Comparison of ENCODE assay signal across 18 cellular contexts in the genomic region with DNA sequence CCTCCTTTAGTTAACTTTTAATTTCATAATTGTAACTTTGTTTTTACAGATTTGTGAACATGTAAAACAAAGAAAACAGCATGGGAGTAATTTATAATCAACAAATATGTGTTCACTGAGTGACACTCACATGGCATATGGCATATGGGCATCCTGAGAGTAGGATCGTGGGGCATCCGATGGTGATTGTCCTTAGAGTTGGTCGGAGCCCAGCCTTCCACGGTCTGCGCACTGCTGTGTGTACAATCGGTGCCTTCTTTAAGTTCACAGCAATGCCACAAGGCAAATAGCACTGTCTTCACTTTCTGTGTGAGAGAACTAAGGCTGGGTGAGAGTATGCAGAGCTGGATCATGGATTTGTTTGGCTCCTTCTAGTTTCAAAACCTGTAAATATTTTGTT. TPM values are rescaled to one million over a fixed set of nuclear protein-coding genes. Genes with fewer than 3 reads are reported as not detected.
"Had no signal": no experiment of that assay in that cellular context is flagged by ENCODE, and none has a peak within 500 bp of the region (broad histone marks: within the 10 kb centered on the region; RNA-seq: fewer than 3 reads in every experiment).

No MANE protein-coding gene starts in this region.

RNA-seq across cellular contexts. Expression of a gene that starts 31.0 kb away (rescaled TPM):
- total RNA-seq: activated naive CD4-positive, alpha-beta T cell treated with anti-CD3 and anti-CD28 coated beads, Interleukin-2, amount 50 U/mL, for 72 hours; activated naive CD8-positive, alpha-beta T cell treated with anti-CD3 and anti-CD28 coated beads for 36 hours; activated naive CD8-positive, alpha-beta T cell treated with anti-CD3 and anti-CD28 coated beads, Interleukin-2, amount 10 ng/mL, durations not matched to agents 7 days and 5 days; activated T-cell treated with anti-CD3 and anti-CD28 coated beads, Interleukin-2, amount 50 U/mL, for 72 hours; activated T-helper 1 cell treated with anti-CD3 and anti-CD28 coated beads, Interleukin-12 subunit alpha, Interleukin-12 subunit beta, Interleukin-2, Interleukin-4 antibody, amounts not matched to agents 30 ng/mL and 10 ng/mL and 1 ng/mL, durations not matched to agents 14 hours and 24 hours and 36 hours; activated T-helper 17 cell treated with anti-CD3 and anti-CD28 coated beads, Interleukin-2, amount 50 U/mL, for 72 hours; activated T-helper 2 cell treated with anti-CD3 and anti-CD28 coated beads, Interferon-gamma antibody, Interleukin-2, Interleukin-4, amounts not matched to agents 10 μg/mL and 5 μg/mL and 100 μg/mL, durations not matched to agents 14 hours and 24 hours and 36 hours; adrenal gland; aorta; ascending aorta; astrocyte; body of pancreas; breast epithelium; bronchial epithelial cell; cardiac muscle cell; cerebellum; chondrocyte had no signal
- polyA plus RNA-seq: adipose tissue, adrenal gland, aorta, cardiac muscle cell had no signal
